ENCODE assay signal across 9 cellular contexts in the genomic region with DNA sequence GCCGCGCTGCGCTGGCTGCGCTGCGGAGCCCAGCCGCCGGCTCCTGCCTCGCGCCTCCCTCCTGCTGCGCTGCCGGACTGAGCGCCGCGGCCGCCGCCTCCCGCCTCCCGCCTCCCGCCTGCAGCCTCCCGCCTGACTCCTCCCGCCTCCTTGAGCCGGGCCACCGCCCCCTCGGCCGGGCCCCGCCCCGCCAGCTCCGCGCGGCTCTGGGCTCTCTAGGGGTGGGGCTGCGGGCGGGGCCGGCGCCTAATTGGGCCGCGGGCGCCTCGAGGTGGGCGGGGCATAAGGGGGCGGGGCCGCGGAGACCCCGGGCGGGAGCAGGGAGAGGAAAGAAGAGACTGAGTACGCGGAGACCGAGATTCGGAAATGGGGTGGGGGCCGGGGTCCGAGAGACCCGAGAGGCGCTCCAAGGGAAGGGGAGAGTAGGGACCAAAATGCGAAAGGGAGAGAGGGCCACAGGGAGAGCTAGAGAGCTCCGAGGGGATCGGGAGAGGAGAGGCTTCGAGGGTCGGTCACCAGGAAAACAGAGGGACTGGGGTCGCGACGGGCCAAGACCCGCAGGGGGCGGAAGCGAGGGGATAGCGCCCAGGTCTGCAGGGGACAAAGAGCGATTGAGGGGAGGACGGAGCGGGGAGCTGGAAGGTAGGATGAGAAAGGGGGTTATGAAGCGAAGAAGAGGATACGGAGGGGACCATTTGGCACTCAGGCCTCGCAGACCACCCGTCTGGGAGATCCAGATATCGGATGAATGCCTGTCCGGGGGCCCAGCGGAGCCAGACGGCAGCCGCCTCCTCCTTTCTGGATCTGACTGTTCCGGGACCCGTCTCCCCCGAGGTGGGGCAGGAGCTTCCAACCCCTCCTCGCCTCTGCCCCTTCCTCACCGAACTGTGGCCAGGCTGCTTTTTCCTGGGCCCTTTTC. TPM values are rescaled to one million over a fixed set of nuclear protein-coding genes. Genes with fewer than 3 reads are reported as not detected.
DNase-seq lines count a peak whose midpoint lies in the region; ATAC-seq and TF ChIP-seq lines count a peak whose summit lies in the region.
"Had no signal": no experiment of that assay in that cellular context is flagged by ENCODE, and none has a peak within 500 bp of the region (broad histone marks: within the 10 kb centered on the region; RNA-seq: fewer than 3 reads in every experiment).

A gene (minus strand): TSS at position 79 of the 919 bp plus-strand sequence. CDS start 255 bp downstream, outside the sequence.

- TF ChIP-seq EP300 in SK-N-SH (IDR thresholded peaks at IDR 0.05; ENCODE audit: borderline replicate concordance in 1 of 2, low read depth in 1 of 2, low read length in 1 of 2) (no peak), ovary (IDR thresholded peaks at IDR 0.05) (no peak)

- H3K4me1 ChIP-seq in DND-41 (ENCODE audit: insufficient read depth, low read length) (peaks cover 9% of the 10 kb centered on the region), MM.1S (ENCODE audit: low read length) (peaks cover 6% of the 10 kb centered on the region; the same call in 1 of the 2 replicates), SK-N-SH (ENCODE audit: control insufficient read depth in 1 of 2, insufficient read depth in 2 of 2, low read depth in 1 of 2, low read length in 1 of 2) (peaks cover 0 to 25% of the 10 kb centered on the region in 2 experiments; a peak in 1 of 4 replicates), ovary (ENCODE audit: insufficient read depth) (peaks cover 2% of the 10 kb centered on the region), testis (peaks cover 14% of the 10 kb centered on the region)

- TF ChIP-seq POLR2A in ovary (IDR thresholded peaks at IDR 0.05): no peak
- no peak for TF ChIP-seq POLR2A in testis (IDR thresholded peaks at IDR 0.05)

- no peaks in the 10 kb centered on the region for H3K9me3 ChIP-seq in DND-41 (ENCODE audit: insufficient read depth, low read length, severe bottlenecking)
- H3K9me3 ChIP-seq in MM.1S (replicated peaks; ENCODE audit: insufficient read depth, low read length): no peaks in the 10 kb centered on the region
- H3K9me3 ChIP-seq in SK-N-SH: no peaks in the 10 kb centered on the region
- H3K9me3 ChIP-seq in ovary: no peaks in the 10 kb centered on the region
- no peaks in the 10 kb centered on the region for H3K9me3 ChIP-seq in testis

- H3K4me3 ChIP-seq in DND-41 (ENCODE audit: low read depth in 1 of 2, low read length in 2 of 2) (peak within 1 kb of the TSS; percentile 13 to 61; a peak in 3 of 4 replicates), H7 (ENCODE audit: insufficient read depth, low read depth, low read length) (peak within 1 kb of the TSS; percentile 76), MM.1S (ENCODE audit: low read length) (peak within 1 kb of the TSS; percentile 74), SK-N-SH (ENCODE audit: low read depth in 2 of 2, low read length in 1 of 2) (peak within 1 kb of the TSS; percentile 36 to 57), ovary (peak within 1 kb of the TSS; percentile 39), testis (peak within 1 kb of the TSS; percentile 27 to 38)

- H2AFZ ChIP-seq in DND-41 (ENCODE audit: low read depth, low read length): peak within 1 kb of the TSS; percentile 94
- peak within 1 kb of the TSS; percentile 88 for H2AFZ ChIP-seq in MM.1S (ENCODE audit: low read length)
- H2AFZ ChIP-seq in SK-N-SH (ENCODE audit: low read depth): peak within 1 kb of the TSS; percentile 94

- TF ChIP-seq CTCF in DND-41 (IDR thresholded peaks at IDR 0.05; ENCODE audit: borderline replicate concordance, extremely low read depth, low read length, poor library complexity, severe bottlenecking): peak; percentile 46
- TF ChIP-seq CTCF in MM.1S (IDR thresholded peaks at IDR 0.05; ENCODE audit: low read length): no peak
- TF ChIP-seq CTCF in SK-N-SH (IDR thresholded peaks at IDR 0.05): peak; percentile 14; the same call in 1 of the 2 replicates
- TF ChIP-seq CTCF in ovary (IDR thresholded peaks at IDR 0.05): no peak
- TF ChIP-seq CTCF in testis (IDR thresholded peaks at IDR 0.05): no peak

- peak; percentile 94 for DNase-seq in DND-41
- peak; percentile 100 for DNase-seq in H7
- DNase-seq in MM.1S: peak; percentile 90
- DNase-seq in SK-N-SH: peak; percentile 100
- DNase-seq in activated naive CD4-positive, alpha-beta T cell treated with anti-CD3 and anti-CD28 coated beads, Interleukin-2, amount 50 U/mL, for 16 hours: peak; percentile 89
- peak; percentile 62 to 93 (median 85) for DNase-seq in head of caudate nucleus
- peak; percentile 92 to 96 (median 95) for DNase-seq in ovary
- peak; percentile 92 for DNase-seq in testis

- intact Hi-C loops in head of caudate nucleus (cut with DNase I): no loop called here
- intact Hi-C loops in ovary (cut with DNase I): no loop called here
- intact Hi-C loops in testis (cut with DNase I; ENCODE audit: low total_unique reads): no loop called here

- no peak within 1 kb of the TSS for H3K27ac ChIP-seq in DND-41 (ENCODE audit: low read length)
- no peak within 1 kb of the TSS for H3K27ac ChIP-seq in MM.1S (ENCODE audit: low read length)
- H3K27ac ChIP-seq in SK-N-SH (ENCODE audit: low read depth in 2 of 2, low read length in 1 of 2): no peak within 1 kb of the TSS
- H3K27ac ChIP-seq in ovary: no peak within 1 kb of the TSS
- no peak within 1 kb of the TSS for H3K27ac ChIP-seq in testis

- 20% methylated on average over 48 of the region's 81 CpGs for WGBS in SK-N-SH (ENCODE audit: low lambda C conversion rate)
- 4 to 6% (median 4%) methylated on average over 68 to 81 of the region's 81 CpGs for WGBS in ovary, 3 donors
- WGBS in testis, 2 donors: 9% methylated on average over 46 to 61 of the region's 81 CpGs

- H3K9ac ChIP-seq in DND-41 (ENCODE audit: low read depth, low read length) (peak within 1 kb of the TSS; percentile 56), MM.1S (ENCODE audit: low read length) (peak within 1 kb of the TSS; percentile 21; the same call in 1 of the 2 replicates), SK-N-SH (no peak within 1 kb of the TSS)

- TF ChIP-seq RAD21 in SK-N-SH (IDR thresholded peaks at IDR 0.05; ENCODE audit: low read length): no peak

- H3K9me2 ChIP-seq in MM.1S (replicated peaks; ENCODE audit: insufficient read depth, low read length) (no peaks in the 10 kb centered on the region), SK-N-SH (no peaks in the 10 kb centered on the region)

- CTCF ChIA-PET in SK-N-SH (lab: Yijun Ruan, JAX): interaction anchor here (0.7 to 3.2 kb wide), 12 partner anchors 9 to 406 kb away, joined by 3 to 33 read pairs (median 6); no protein-coding TSS in a partner anchor

- H3K4me2 ChIP-seq in DND-41 (ENCODE audit: insufficient read depth, low read length) (peak within 1 kb of the TSS; percentile 93), MM.1S (ENCODE audit: low read depth, low read length) (peak within 1 kb of the TSS; percentile 100), SK-N-SH (peak within 1 kb of the TSS; percentile 79; the same call in 1 of the 2 replicates)

- 0 out of 2 replicates have a peak, but pooled peaks cover 3% of the 10 kb centered on the region for H4K20me1 ChIP-seq in DND-41 (ENCODE audit: insufficient read depth, low read length)
- no peaks in the 10 kb centered on the region for H4K20me1 ChIP-seq in MM.1S (ENCODE audit: insufficient read depth, low read length)
- H4K20me1 ChIP-seq in SK-N-SH (ENCODE audit: insufficient read depth): no peaks in the 10 kb centered on the region

- H3K36me3 ChIP-seq in DND-41 (ENCODE audit: insufficient read depth, low read length) (no peaks in the 10 kb centered on the region), H7 (replicated peaks; ENCODE audit: control insufficient read depth, insufficient read depth, low read length) (no peaks in the 10 kb centered on the region), MM.1S (replicated peaks; ENCODE audit: insufficient read depth, low read length) (no peaks in the 10 kb centered on the region), SK-N-SH (replicated peaks in 1 of 2; ENCODE audit: control insufficient read depth in 1 of 2, insufficient read depth in 2 of 2, low read length in 1 of 2) (no peaks in the 10 kb centered on the region), ovary (no peaks in the 10 kb centered on the region), testis (ENCODE audit: low read depth, missing control alignments) (no peaks in the 10 kb centered on the region)

- ATAC-seq in DND-41 (ENCODE audit: insufficient read depth, low read depth): peak; percentile 97

- H3F3A ChIP-seq in MM.1S (ENCODE audit: insufficient read depth, low read length) (no peaks in the 10 kb centered on the region), SK-N-SH (replicated peaks; ENCODE audit: insufficient read depth) (peaks cover 10% of the 10 kb centered on the region)

- H3K27me3 ChIP-seq in DND-41 (ENCODE audit: insufficient read depth, low read length, poor library complexity): peaks cover 41% of the 10 kb centered on the region
- peaks cover 55% of the 10 kb centered on the region for H3K27me3 ChIP-seq in H7 (ENCODE audit: control insufficient read depth, insufficient read depth, low read length)
- H3K27me3 ChIP-seq in MM.1S (replicated peaks; ENCODE audit: insufficient read depth, low read length): peaks cover 72% of the 10 kb centered on the region
- H3K27me3 ChIP-seq in SK-N-SH (ENCODE audit: insufficient read depth): peaks cover 8% of the 10 kb centered on the region; the same call in 1 of the 2 replicates
- peaks cover 9% of the 10 kb centered on the region for H3K27me3 ChIP-seq in ovary
- no peaks in the 10 kb centered on the region for H3K27me3 ChIP-seq in testis

- POLR2A ChIA-PET in SK-N-SH (lab: Yijun Ruan, JAX): interaction anchor here (1.1 to 1.2 kb wide), 2 partner anchors 47 to 63 kb away, joined by 3 to 4 read pairs; no protein-coding TSS in a partner anchor

- H3K79me2 ChIP-seq in DND-41 (ENCODE audit: insufficient read depth, low read length) (no peaks in the 10 kb centered on the region), MM.1S (ENCODE audit: low read length) (no peaks in the 10 kb centered on the region), SK-N-SH (ENCODE audit: insufficient read depth) (no peaks in the 10 kb centered on the region)

TF ChIP-seq in SK-N-SH, 30 proteins besides CTCF, POLR2A, EP300 and RAD21 (continues in another document):
- TF ChIP-seq, protein P1, sequence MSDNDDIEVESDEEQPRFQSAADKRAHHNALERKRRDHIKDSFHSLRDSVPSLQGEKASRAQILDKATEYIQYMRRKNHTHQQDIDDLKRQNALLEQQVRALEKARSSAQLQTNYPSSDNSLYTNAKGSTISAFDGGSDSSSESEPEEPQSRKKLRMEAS (IDR thresholded peaks at IDR 0.05; ENCODE audit: low read depth): peak; percentile 83
- 0 out of 2 replicates have a peak, but pooled peaks have one; percentile 30 for TF ChIP-seq MXI1 (IDR thresholded peaks at IDR 0.05; ENCODE audit: low read depth, low read length)

RNA-seq across cellular contexts. Expression of the gene that starts here (rescaled TPM):
- total RNA-seq in H7 (2014; rRNA removed; shearing (Covaris generic)): 12.7 and 17.3 TPM in 2 replicates
- polyA plus RNA-seq in SK-N-SH (2012; rRNA removed) (5.4 and 11.9 TPM in 2 replicates), ovary (under 1 TPM in 1 of 2 donors, not detected in 1; 0.64 TPM), testis (ENCODE audit: insufficient read depth, low read depth, low replicate concordance) (1.7 TPM)
- 4.7 and 10.1 TPM in 2 replicates for polyA plus RNA-seq in SK-N-SH (2012; cell fraction: cytosol; rRNA removed)
- polyA plus RNA-seq in SK-N-SH (2012; cell fraction: nucleus; rRNA removed): 3.3 and 3.6 TPM in 2 replicates
- total RNA-seq in ovary (1 to 10 TPM in 3 of 7 donors, under 1 TPM in 2, not detected in 2; 0.20 to 6.0 (median 1.1) TPM), testis (1 to 10 TPM in 1 of 2 donors, under 1 TPM in 1; 0.74 to 1.3 TPM)
- total RNA-seq: mononuclear cell had no signal

Comparison
In these comparisons a context has a peak if more than half of its experiments do, and no peak if none do; other contexts are left out.
1. CTCF ChIP-seq: peak in DND-41 (single experiment) and SK-N-SH (single experiment); none in MM.1S (single experiment), ovary (0 of 3) and testis (0 of 3).
2. Peak in every context shown above with its lines, with median percentiles within 50 percentile points of each other: DNase-seq, H2AFZ ChIP-seq, H3K4me2 ChIP-seq and H3K4me3 ChIP-seq.